17 cellular contexts compared by ENCODE assay signal in the genomic region with DNA sequence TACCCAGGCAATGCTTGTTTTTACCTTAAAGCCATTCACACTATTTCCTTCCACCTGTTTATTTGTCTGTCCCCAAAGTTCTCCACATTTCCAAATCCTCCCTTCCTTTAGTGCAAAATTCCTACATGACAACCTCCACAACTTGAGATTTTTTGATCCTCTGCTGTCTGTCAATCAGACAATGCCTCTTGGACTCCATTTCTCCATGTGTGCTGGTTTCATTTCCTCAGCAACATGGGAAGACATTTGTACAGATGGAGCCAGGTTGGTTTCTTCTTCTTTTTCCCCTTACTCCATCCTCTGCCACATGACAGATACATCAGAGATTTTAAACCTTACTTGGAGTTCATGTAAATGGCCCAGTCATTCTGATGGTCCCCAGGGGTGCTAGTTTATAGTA. TPM values are rescaled to one million over a fixed set of nuclear protein-coding genes. Genes with fewer than 3 reads are reported as not detected.
A peak's percentile ranks its signal among the peaks of the same experiment; 100 is the strongest.
DNase-seq lines count a peak whose midpoint lies in the region; ATAC-seq, FAIRE-seq and TF ChIP-seq lines count a peak whose summit lies in the region.
"Had no signal": no experiment of that assay in that cellular context is flagged by ENCODE, and none has a peak within 500 bp of the region (broad histone marks: within the 10 kb centered on the region; RNA-seq: fewer than 3 reads in every experiment).

No MANE protein-coding gene starts in this region.

- no peak for TF ChIP-seq POLR2A in GM12892 (IDR thresholded peaks at IDR 0.05; ENCODE audit: low read depth, low read length)

- peaks cover 89% of the 10 kb centered on the region for H3K4me1 Mint-ChIP-seq in T-helper 2 cell treated with Interferon-gamma antibody and Interleukin-4, amounts not matched to agents 5 μg/mL and 100 μg/mL, for 36 hours (ENCODE audit: low read depth)
- H3K4me1 Mint-ChIP-seq in activated naive CD8-positive, alpha-beta T cell (ENCODE audit: low read depth): peaks cover 99% of the 10 kb centered on the region

- ATAC-seq in GM18873 (IDR thresholded peaks at IDR 0.05; ENCODE audit: low FRiP score, unreplicated experiment) (no peak), HG02870 (IDR thresholded peaks at IDR 0.05; ENCODE audit: unreplicated experiment) (no peak)
- ATAC-seq: foreskin keratinocyte, HepG2, Panc1 had no signal

- H3K27me3 Mint-ChIP-seq in T-helper 2 cell treated with Interferon-gamma antibody and Interleukin-4, amounts not matched to agents 5 μg/mL and 100 μg/mL, for 36 hours (ENCODE audit: low read depth): no peaks in the 10 kb centered on the region
- H3K27me3 Mint-ChIP-seq in activated naive CD8-positive, alpha-beta T cell: no peaks in the 10 kb centered on the region

- FAIRE-seq in GM12892 (lab: Jason Lieb, UNC): peak; percentile 68
- FAIRE-seq: A204.1, endothelial cell of umbilical vein, HepG2, pancreas had no signal

- peak overlapping the region; percentile 93 for H3K27ac Mint-ChIP-seq in T-helper 2 cell treated with Interferon-gamma antibody and Interleukin-4, amounts not matched to agents 5 μg/mL and 100 μg/mL, for 36 hours
- peak overlapping the region; percentile 98 for H3K27ac Mint-ChIP-seq in activated naive CD8-positive, alpha-beta T cell
- H3K27ac Mint-ChIP-seq: type B pancreatic cell had no signal

- H3K9me3 Mint-ChIP-seq in T-helper 2 cell treated with Interferon-gamma antibody and Interleukin-4, amounts not matched to agents 5 μg/mL and 100 μg/mL, for 36 hours: peaks cover 18% of the 10 kb centered on the region
- peaks cover 5% of the 10 kb centered on the region for H3K9me3 Mint-ChIP-seq in activated naive CD8-positive, alpha-beta T cell (ENCODE audit: low read depth)

- peak overlapping the region; percentile 37 for H3K4me3 Mint-ChIP-seq in T-helper 2 cell treated with Interferon-gamma antibody and Interleukin-4, amounts not matched to agents 5 μg/mL and 100 μg/mL, for 36 hours
- peak overlapping the region; percentile 74 for H3K4me3 Mint-ChIP-seq in activated naive CD8-positive, alpha-beta T cell
- H3K4me3 Mint-ChIP-seq: type B pancreatic cell had no signal

- DNase-seq in T-helper 2 cell treated with Interferon-gamma antibody and Interleukin-4, amounts not matched to agents 5 μg/mL and 100 μg/mL, for 36 hours (ENCODE audit: low spot score): no peak
- no peak for DNase-seq in T-helper 2 cell
- DNase-seq in GM12892 (ENCODE audit: insufficient read length): no peak
- peak; percentile 42 for DNase-seq in pons (ENCODE audit: low spot score)
- no peak for DNase-seq in activated gamma-delta T cell (lab: John Stamatoyannopoulos, UW)
- DNase-seq: foreskin keratinocyte, left ventricle myocardium inferior, NCI-H748 treated with DMSO at 0.1 percent for 48 hours, pancreas had no signal

- peaks cover 38% of the 10 kb centered on the region for H3K36me3 Mint-ChIP-seq in T-helper 2 cell treated with Interferon-gamma antibody and Interleukin-4, amounts not matched to agents 5 μg/mL and 100 μg/mL, for 36 hours (ENCODE audit: low read depth)
- H3K36me3 Mint-ChIP-seq in activated naive CD8-positive, alpha-beta T cell: peaks cover 7% of the 10 kb centered on the region
- H3K36me3 Mint-ChIP-seq: type B pancreatic cell had no signal

RNA-seq across cellular contexts. Expression of gene GIMAP2, which starts 19.1 kb away (rescaled TPM):
- polyA plus RNA-seq in GM12892 (2012; ENCODE audit: missing spikeins): 29.7 TPM

RNA-seq across cellular contexts. Expression of gene GIMAP6, which starts 34.2 kb away (rescaled TPM):
- polyA plus RNA-seq in GM12892 (2012; ENCODE audit: missing spikeins): 34.6 TPM
- polyA plus RNA-seq: foreskin keratinocyte, HepG2 had no signal

RNA-seq across cellular contexts. Expression of gene GIMAP1, which starts 50.0 kb away (rescaled TPM):
- 1.3 TPM for polyA plus RNA-seq in GM12892 (2012; ENCODE audit: missing spikeins)
- polyA plus RNA-seq: foreskin keratinocyte, HepG2 had no signal
